2 cellular contexts compared by ENCODE assay signal in genomic region chr7:40733578-40733977, GRCh38.
TF ChIP-seq lines count a peak whose summit lies in the region.

No MANE protein-coding gene starts in this region.

TF ChIP-seq in HCT116, 20 proteins besides CTCF, POLR2A, EP300 and RAD21 (continued from another document):
- no peak for TF ChIP-seq REST (IDR thresholded peaks at IDR 0.05; ENCODE audit: low read depth)
- TF ChIP-seq MAX (IDR thresholded peaks at IDR 0.05) = no peak
- TF ChIP-seq YY1 (IDR thresholded peaks at IDR 0.05; ENCODE audit: extremely low read depth, insufficient replicate concordance, low read depth, low read length) = no peak
- no peak for TF ChIP-seq ATF3 (IDR thresholded peaks at IDR 0.05)
- no peak for TF ChIP-seq SRF (IDR thresholded peaks at IDR 0.05; ENCODE audit: low read depth)
- TF ChIP-seq ZFX (IDR thresholded peaks at IDR 0.05) = no peak
- TF ChIP-seq EGR1 (IDR thresholded peaks at IDR 0.05; ENCODE audit: low read depth) = no peak
- no peak for TF ChIP-seq FOSL1 (IDR thresholded peaks at IDR 0.05; ENCODE audit: low read depth)
- TF ChIP-seq CBX3 (IDR thresholded peaks at IDR 0.05; ENCODE audit: low read depth) = no peak
- TF ChIP-seq EZH2 (IDR thresholded peaks at IDR 0.05) = no peak
TF ChIP-seq in HCT116: peak in this region for 0.

TF ChIP-seq in SK-N-SH treated with all-trans-retinoic acid at 6 μM for 48 hours, 23 proteins besides CTCF, POLR2A, EP300 and RAD21 (continued from another document):
- TF ChIP-seq, protein P1, sequence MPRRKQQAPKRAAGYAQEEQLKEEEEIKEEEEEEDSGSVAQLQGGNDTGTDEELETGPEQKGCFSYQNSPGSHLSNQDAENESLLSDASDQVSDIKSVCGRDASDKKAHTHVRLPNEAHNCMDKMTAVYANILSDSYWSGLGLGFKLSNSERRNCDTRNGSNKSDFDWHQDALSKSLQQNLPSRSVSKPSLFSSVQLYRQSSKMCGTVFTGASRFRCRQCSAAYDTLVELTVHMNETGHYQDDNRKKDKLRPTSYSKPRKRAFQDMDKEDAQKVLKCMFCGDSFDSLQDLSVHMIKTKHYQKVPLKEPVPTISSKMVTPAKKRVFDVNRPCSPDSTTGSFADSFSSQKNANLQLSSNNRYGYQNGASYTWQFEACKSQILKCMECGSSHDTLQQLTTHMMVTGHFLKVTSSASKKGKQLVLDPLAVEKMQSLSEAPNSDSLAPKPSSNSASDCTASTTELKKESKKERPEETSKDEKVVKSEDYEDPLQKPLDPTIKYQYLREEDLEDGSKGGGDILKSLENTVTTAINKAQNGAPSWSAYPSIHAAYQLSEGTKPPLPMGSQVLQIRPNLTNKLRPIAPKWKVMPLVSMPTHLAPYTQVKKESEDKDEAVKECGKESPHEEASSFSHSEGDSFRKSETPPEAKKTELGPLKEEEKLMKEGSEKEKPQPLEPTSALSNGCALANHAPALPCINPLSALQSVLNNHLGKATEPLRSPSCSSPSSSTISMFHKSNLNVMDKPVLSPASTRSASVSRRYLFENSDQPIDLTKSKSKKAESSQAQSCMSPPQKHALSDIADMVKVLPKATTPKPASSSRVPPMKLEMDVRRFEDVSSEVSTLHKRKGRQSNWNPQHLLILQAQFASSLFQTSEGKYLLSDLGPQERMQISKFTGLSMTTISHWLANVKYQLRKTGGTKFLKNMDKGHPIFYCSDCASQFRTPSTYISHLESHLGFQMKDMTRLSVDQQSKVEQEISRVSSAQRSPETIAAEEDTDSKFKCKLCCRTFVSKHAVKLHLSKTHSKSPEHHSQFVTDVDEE (CRISPR knock-in tag; IDR thresholded peaks at IDR 0.05) = no peak
- TF ChIP-seq BACH2 (CRISPR knock-in tag; IDR thresholded peaks at IDR 0.05; ENCODE audit: borderline replicate concordance) (no peak), OSR1 (CRISPR knock-in tag; IDR thresholded peaks at IDR 0.05) (no peak), ZFP30 (CRISPR knock-in tag; IDR thresholded peaks at IDR 0.05) (no peak), PPARA (CRISPR knock-in tag; IDR thresholded peaks at IDR 0.05; ENCODE audit: borderline replicate concordance) (no peak)
- TF ChIP-seq, protein P2, sequence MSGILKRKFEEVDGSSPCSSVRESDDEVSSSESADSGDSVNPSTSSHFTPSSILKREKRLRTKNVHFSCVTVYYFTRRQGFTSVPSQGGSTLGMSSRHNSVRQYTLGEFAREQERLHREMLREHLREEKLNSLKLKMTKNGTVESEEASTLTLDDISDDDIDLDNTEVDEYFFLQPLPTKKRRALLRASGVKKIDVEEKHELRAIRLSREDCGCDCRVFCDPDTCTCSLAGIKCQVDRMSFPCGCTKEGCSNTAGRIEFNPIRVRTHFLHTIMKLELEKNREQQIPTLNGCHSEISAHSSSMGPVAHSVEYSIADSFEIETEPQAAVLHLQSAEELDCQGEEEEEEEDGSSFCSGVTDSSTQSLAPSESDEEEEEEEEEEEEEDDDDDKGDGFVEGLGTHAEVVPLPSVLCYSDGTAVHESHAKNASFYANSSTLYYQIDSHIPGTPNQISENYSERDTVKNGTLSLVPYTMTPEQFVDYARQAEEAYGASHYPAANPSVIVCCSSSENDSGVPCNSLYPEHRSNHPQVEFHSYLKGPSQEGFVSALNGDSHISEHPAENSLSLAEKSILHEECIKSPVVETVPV (CRISPR knock-in tag; IDR thresholded peaks at IDR 0.05) = no peak
- TF ChIP-seq, protein P3, sequence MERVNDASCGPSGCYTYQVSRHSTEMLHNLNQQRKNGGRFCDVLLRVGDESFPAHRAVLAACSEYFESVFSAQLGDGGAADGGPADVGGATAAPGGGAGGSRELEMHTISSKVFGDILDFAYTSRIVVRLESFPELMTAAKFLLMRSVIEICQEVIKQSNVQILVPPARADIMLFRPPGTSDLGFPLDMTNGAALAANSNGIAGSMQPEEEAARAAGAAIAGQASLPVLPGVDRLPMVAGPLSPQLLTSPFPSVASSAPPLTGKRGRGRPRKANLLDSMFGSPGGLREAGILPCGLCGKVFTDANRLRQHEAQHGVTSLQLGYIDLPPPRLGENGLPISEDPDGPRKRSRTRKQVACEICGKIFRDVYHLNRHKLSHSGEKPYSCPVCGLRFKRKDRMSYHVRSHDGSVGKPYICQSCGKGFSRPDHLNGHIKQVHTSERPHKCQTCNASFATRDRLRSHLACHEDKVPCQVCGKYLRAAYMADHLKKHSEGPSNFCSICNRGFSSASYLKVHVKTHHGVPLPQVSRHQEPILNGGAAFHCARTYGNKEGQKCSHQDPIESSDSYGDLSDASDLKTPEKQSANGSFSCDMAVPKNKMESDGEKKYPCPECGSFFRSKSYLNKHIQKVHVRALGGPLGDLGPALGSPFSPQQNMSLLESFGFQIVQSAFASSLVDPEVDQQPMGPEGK (CRISPR knock-in tag; IDR thresholded peaks at IDR 0.05; ENCODE audit: borderline replicate concordance) = no peak
TF ChIP-seq in SK-N-SH treated with all-trans-retinoic acid at 6 μM for 48 hours: peak in this region for 0.
